ENCODE assay signal across 9 cellular contexts in the genomic region with DNA sequence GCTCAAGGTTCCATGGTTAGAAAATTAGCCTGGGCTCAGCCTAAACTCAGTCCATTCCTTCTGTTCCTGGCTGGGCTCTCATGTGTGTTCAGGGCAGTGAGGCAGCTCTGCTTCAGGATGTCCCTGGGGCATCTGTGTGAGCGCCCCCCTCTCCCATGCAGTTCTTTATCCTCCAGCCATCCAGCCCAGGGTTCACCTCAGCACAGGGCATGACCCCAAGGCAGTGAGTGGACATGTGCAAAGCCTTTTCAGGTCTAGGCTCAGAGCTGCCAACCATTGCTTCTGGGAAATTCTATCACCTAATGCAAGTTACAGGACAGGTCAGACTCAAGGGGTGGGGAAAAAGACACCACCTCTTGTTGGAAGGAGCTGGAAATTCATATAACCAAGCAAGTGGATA. TPM values are rescaled to one million over a fixed set of nuclear protein-coding genes. Genes with fewer than 3 reads are reported as not detected.
DNase-seq lines count a peak whose midpoint lies in the region; ATAC-seq, FAIRE-seq and TF ChIP-seq lines count a peak whose summit lies in the region.
"Not testable (repeated sequence)": the region's sequence is repeated elsewhere in the genome, so short reads cannot be mapped to it uniquely, and the experiment has no call there.
"Had no signal": no experiment of that assay in that cellular context is flagged by ENCODE, and none has a peak within 500 bp of the region (broad histone marks: within the 10 kb centered on the region; RNA-seq: fewer than 3 reads in every experiment).

No MANE protein-coding gene starts in this region.

- not testable (repeated sequence) for H3K9ac ChIP-seq in K562 (ENCODE audit: insufficient read depth in 1 of 2, low read depth in 2 of 2, low read length in 2 of 2); liver (ENCODE audit: low read depth in 1 of 2, low read length in 2 of 2)

- not testable (repeated sequence) for TF ChIP-seq CTCF in A549 (IDR thresholded peaks at IDR 0.05); K562 (IDR thresholded peaks at IDR 0.05 in 2 of 3, conservative IDR thresholded peaks at IDR 0.05 in 1 of 3; ENCODE audit: insufficient read depth in 2 of 3, low read depth in 1 of 3, low read length in 3 of 3); liver (IDR thresholded peaks at IDR 0.05; ENCODE audit: low read depth, low read length, missing input control)

- not testable (repeated sequence) for H3K79me2 ChIP-seq in K562 (ENCODE audit: control insufficient read depth, insufficient read depth, low read length)

- WGBS in A549 (ENCODE audit: missing lambda C conversion rate): 58% methylated on average over 1 of the region's 1 CpG
- 100% methylated on average over 1 of the region's 1 CpG for WGBS in K562 (ENCODE audit: insufficient coverage, low coverage, missing lambda C conversion rate)
- 92% methylated on average over 1 of the region's 1 CpG for WGBS in liver
- WGBS in aorta, 2 donors: 94 to 96% methylated on average over 1 of the region's 1 CpG

- H2AFZ ChIP-seq in K562 (ENCODE audit: low read depth, low read length): not testable (repeated sequence)

- H3K4me3 ChIP-seq in A549: peak overlapping the region; percentile 34; the same call in 1 of the 3 replicates
- H3K4me3 ChIP-seq in K562; liver (ENCODE audit: low read depth in 1 of 3, low read length in 3 of 3); aorta (ENCODE audit: low read length in 2 of 2): not testable (repeated sequence)

- not testable (repeated sequence) for TF ChIP-seq POLR2A in A549 (IDR thresholded peaks at IDR 0.05; ENCODE audit: low read length); K562 (conservative IDR thresholded peaks at IDR 0.05)

- H3K4me2 ChIP-seq in A549: peak overlapping the region; percentile 65
- H3K4me2 ChIP-seq in K562 (ENCODE audit: insufficient read depth, low read length): not testable (repeated sequence)

- CTCF ChIA-PET in A549 (lab: Yijun Ruan, JAX): interaction anchor here (1.6 kb wide), 1 partner anchor 123 kb away, joined by 4 read pairs; no protein-coding TSS in a partner anchor
- CTCF ChIA-PET in K562 (lab: Yijun Ruan, JAX; ENCODE audit: low intra/inter-chr PET ratio): not testable (repeated sequence)

- ATAC-seq in A549: peak; percentile 54 to 66
- peak; percentile 38; the same call in 2 of the 3 replicates for ATAC-seq in K562
- ATAC-seq in left lobe of liver: peak; percentile 51
- peak; percentile 60 for ATAC-seq in aorta (ENCODE audit: low FRiP score)

- H4K20me1 ChIP-seq in K562 (replicated peaks; ENCODE audit: control insufficient read depth, insufficient read depth, low read length): not testable (repeated sequence)

- intact Hi-C loops in K562 (cut with micrococcal nuclease); aorta (cut with DNase I): not testable (repeated sequence)

- not testable (repeated sequence) for H3K27me3 ChIP-seq in K562 (ENCODE audit: control insufficient read depth in 2 of 2, insufficient read depth in 2 of 2, low read length in 2 of 2); liver (ENCODE audit: control insufficient read depth in 4 of 4, insufficient read depth in 4 of 4, low read length in 3 of 4); aorta (ENCODE audit: control insufficient read depth in 1 of 2, insufficient read depth in 2 of 2, low read length in 1 of 2)

- TF ChIP-seq EP300 in A549 (IDR thresholded peaks at IDR 0.05); K562 (IDR thresholded peaks at IDR 0.05; ENCODE audit: low read length): not testable (repeated sequence)

- not testable (repeated sequence) for FAIRE-seq in A549 (lab: Jason Lieb, UNC); K562 (lab: Jason Lieb, UNC)

- peaks cover 54% of the 10 kb centered on the region; the same call in 2 of the 3 replicates for H3K4me1 ChIP-seq in A549
- not testable (repeated sequence) for H3K4me1 ChIP-seq in K562 (replicated peaks in 1 of 2; ENCODE audit: control insufficient read depth in 2 of 2, insufficient read depth in 2 of 2, low read length in 2 of 2); liver (ENCODE audit: control insufficient read depth in 4 of 4, insufficient read depth in 4 of 4, low read length in 3 of 4); aorta (ENCODE audit: control insufficient read depth in 1 of 2, insufficient read depth in 2 of 2, low read length in 2 of 2)

- POLR2A ChIA-PET in A549 (lab: Yijun Ruan, JAX); K562 (lab: Yijun Ruan, JAX): not testable (repeated sequence)

- H3K27ac ChIP-seq in A549: peak overlapping the region in 1 of 2 experiments; percentile 51; a peak in 3 of 6 replicates
- not testable (repeated sequence) for H3K27ac ChIP-seq in K562 (ENCODE audit: extremely low read depth, low read depth, low read length); liver (ENCODE audit: low read depth in 1 of 2, low read length in 2 of 2); aorta (ENCODE audit: low read depth in 1 of 2, low read length in 2 of 2)

- not testable (repeated sequence) for BruUV-seq in K562 (replicated peaks; lab: Mats Ljungman, UMichigan)

- H3K9me1 ChIP-seq in K562 (ENCODE audit: control insufficient read depth, insufficient read depth, low read length): not testable (repeated sequence)

- H3K36me3 ChIP-seq in K562 (ENCODE audit: control insufficient read depth, insufficient read depth, low read length) (peaks cover 21% of the 10 kb centered on the region; the same call in 2 of the 3 replicates), liver (ENCODE audit: control insufficient read depth in 4 of 4, insufficient read depth in 3 of 4, low read depth in 1 of 4, low read length in 3 of 4) (peaks cover 0 to 33% (median 30%) of the 10 kb centered on the region in 4 donors)
- not testable (repeated sequence) for H3K36me3 ChIP-seq in aorta (ENCODE audit: control insufficient read depth in 1 of 2, insufficient read depth in 2 of 2, low read length in 1 of 2)

- TF ChIP-seq RAD21 in A549 (conservative IDR thresholded peaks at IDR 0.05 in 1 of 2, IDR thresholded peaks at IDR 0.05 in 1 of 2); K562 (CRISPR knock-in tag; conservative IDR thresholded peaks at IDR 0.05 in 1 of 2, IDR thresholded peaks at IDR 0.05 in 1 of 2); liver (IDR thresholded peaks at IDR 0.05): not testable (repeated sequence)

- DNase-seq in A549 (ENCODE audit: low read depth in 1 of 2, low spot score in 1 of 2): peak in 1 of 2 experiments; percentile 56
- DNase-seq in K562 (ENCODE audit: extremely low read depth in 1 of 4, low spot score in 3 of 4); left lobe of liver (ENCODE audit: low spot score); aorta: not testable (repeated sequence)

- in situ Hi-C loops in K562 (cut with MboI): not testable (repeated sequence)

- not testable (repeated sequence) for H3K9me3 ChIP-seq in A549; K562 (replicated peaks; ENCODE audit: control insufficient read depth, insufficient read depth, low read depth, low read length); liver (ENCODE audit: control insufficient read depth in 4 of 4, low read length in 3 of 4); aorta (ENCODE audit: control insufficient read depth, low read length)

RNA-seq across cellular contexts. Expression of a gene that starts 10.1 kb away (rescaled TPM):
- polyA plus RNA-seq in A549 (2011; rRNA removed) (1,148 and 1,445 TPM in 2 replicates), A549 (2017; fragmentation: RNase III; extraction: RNeasy Plus Mini Kit Qiagen cat#74134 plus additional on column Dnase treatment) (642 to 1,056 TPM (median 970 TPM) in 3 replicates), K562 (2011; rRNA removed) (50.5 and 180 TPM in 2 replicates), K562 (2014; fragmentation: Illumina TruSeq; extraction: Trizol) (118 and 119 TPM in 2 replicates), K562 (2014; fragmentation: Nextera tagmentation; extraction: Ambion mirVana) (10 to 100 TPM; 74.3 to 83.8 TPM), K562 (2014; rRNA removed) (86.6 and 88.7 TPM in 2 replicates), liver (100 to 1,000 TPM; 159 to 540 TPM), aorta (100 to 1,000 TPM; 100 to 311 TPM)
- 341 and 343 TPM in 2 replicates for polyA plus RNA-seq in A549 (2012; cell fraction: cytosol; rRNA removed)
- 297 and 392 TPM in 2 replicates for polyA plus RNA-seq in A549 (2012; cell fraction: nucleus; rRNA removed)
- polyA minus RNA-seq in A549 (2011; rRNA and poly(A)+ RNA removed): 365 and 496 TPM in 2 replicates
- 36.5 and 72.6 TPM in 2 replicates for total RNA-seq in K562 (2011; cell fraction: chromatin; rRNA removed; ENCODE audit: low replicate concordance)
- total RNA-seq in K562 (2011; cell fraction: nucleolus; rRNA removed): 22.3 and 25.3 TPM in 2 replicates
- 38.8 and 56.3 TPM in 2 replicates for total RNA-seq in K562 (2011; cell fraction: nucleoplasm; rRNA removed)
- total RNA-seq in K562 (2014; rRNA removed) (43.5 and 48.7 TPM in 2 replicates), K562 (2014; rRNA removed; fragmentation: Illumina TruSeq; extraction: Trizol) (82.4 and 83.2 TPM in 2 replicates), K562 (2015; rRNA removed; fragmentation: Illumina TruSeq; extraction: Trizol) (63.9 and 67.7 TPM in 2 replicates), K562 (2021) (75.9 and 80.0 TPM in 2 replicates), left lobe of liver (379 TPM), liver (100 to 1,000 TPM; 128 to 131 TPM), aorta (10 to 100 TPM; 33.6 to 79.0 TPM)
- 36.9 and 138 TPM in 2 replicates for polyA plus RNA-seq in K562 (2011; cell fraction: cytosol; rRNA removed)
- 29.3 and 50.1 TPM in 2 replicates for polyA plus RNA-seq in K562 (2011; cell fraction: nucleus; rRNA removed)
- 65.7 and 95.2 TPM in 2 replicates for polyA plus RNA-seq in K562 (2012)
- polyA minus RNA-seq in K562 (2011; rRNA and poly(A)+ RNA removed): 37.0 and 121 TPM in 2 replicates
- polyA minus RNA-seq in K562 (2011; cell fraction: cytosol; rRNA and poly(A)+ RNA removed): 9.2 and 47.7 TPM in 2 replicates
- 23.7 and 26.7 TPM in 2 replicates for polyA minus RNA-seq in K562 (2011; cell fraction: nucleus; rRNA and poly(A)+ RNA removed)
- polyA plus RNA-seq: CD8-positive, alpha-beta memory T cell had no signal

RNA-seq across cellular contexts. Expression of a gene that starts 30.4 kb away (rescaled TPM):
- polyA plus RNA-seq in A549 (2011; rRNA removed) (6,607 and 6,805 TPM in 2 replicates), A549 (2017; fragmentation: RNase III; extraction: RNeasy Plus Mini Kit Qiagen cat#74134 plus additional on column Dnase treatment) (5,292 to 5,660 TPM (median 5,410 TPM) in 3 replicates), K562 (2011; rRNA removed) (27.8 and 74.0 TPM in 2 replicates), K562 (2014; fragmentation: Illumina TruSeq; extraction: Trizol) (29.9 and 30.5 TPM in 2 replicates), K562 (2014; fragmentation: Nextera tagmentation; extraction: Ambion mirVana) (10 to 100 TPM; 49.2 to 59.2 TPM), K562 (2014; rRNA removed) (29.0 and 35.4 TPM in 2 replicates), liver (100 to 1,000 TPM; 195 to 699 TPM), aorta (100 to 1,000 TPM in 1 of 2 donors, 10 to 100 TPM in 1; 60.7 to 121 TPM)
- 2,138 and 2,314 TPM in 2 replicates for polyA plus RNA-seq in A549 (2012; cell fraction: cytosol; rRNA removed)
- 1,646 and 2,223 TPM in 2 replicates for polyA plus RNA-seq in A549 (2012; cell fraction: nucleus; rRNA removed)
- 1,944 and 2,314 TPM in 2 replicates for polyA minus RNA-seq in A549 (2011; rRNA and poly(A)+ RNA removed)
- 9.6 and 17.1 TPM in 2 replicates for total RNA-seq in K562 (2011; cell fraction: chromatin; rRNA removed; ENCODE audit: low replicate concordance)
- 5.5 and 5.8 TPM in 2 replicates for total RNA-seq in K562 (2011; cell fraction: nucleolus; rRNA removed)
- total RNA-seq in K562 (2011; cell fraction: nucleoplasm; rRNA removed): 7.6 and 12.6 TPM in 2 replicates
- total RNA-seq in K562 (2014; rRNA removed) (13.8 and 15.1 TPM in 2 replicates), K562 (2014; rRNA removed; fragmentation: Illumina TruSeq; extraction: Trizol) (28.2 and 30.5 TPM in 2 replicates), K562 (2015; rRNA removed; fragmentation: Illumina TruSeq; extraction: Trizol) (20.4 and 20.8 TPM in 2 replicates), K562 (2021) (29.4 and 31.3 TPM in 2 replicates), left lobe of liver (1,010 TPM), liver (100 to 1,000 TPM in 1 of 2 donors, 10 to 100 TPM in 1; 63.8 to 129 TPM), aorta (10 to 100 TPM; 44.7 to 46.8 TPM)
- polyA plus RNA-seq in K562 (2011; cell fraction: cytosol; rRNA removed): 15.3 and 30.7 TPM in 2 replicates
- 16.8 and 23.7 TPM in 2 replicates for polyA plus RNA-seq in K562 (2011; cell fraction: nucleus; rRNA removed)
- polyA plus RNA-seq in K562 (2012): 27.7 and 32.2 TPM in 2 replicates
- 15.3 and 36.2 TPM in 2 replicates for polyA minus RNA-seq in K562 (2011; rRNA and poly(A)+ RNA removed)
- 5.4 and 16.5 TPM in 2 replicates for polyA minus RNA-seq in K562 (2011; cell fraction: cytosol; rRNA and poly(A)+ RNA removed)
- 5.4 and 5.9 TPM in 2 replicates for polyA minus RNA-seq in K562 (2011; cell fraction: nucleus; rRNA and poly(A)+ RNA removed)
- total RNA-seq: CD4-positive, alpha-beta memory T cell; CD4-positive, CD25-positive, alpha-beta regulatory T cell; CD8-positive, alpha-beta memory T cell had no signal
- polyA plus RNA-seq: CD14-positive monocyte; CD4-positive, alpha-beta memory T cell; CD4-positive, CD25-positive, alpha-beta regulatory T cell; CD8-positive, alpha-beta memory T cell had no signal
